Comparison of ENCODE assay signal across 8 cellular contexts in the genomic region with DNA sequence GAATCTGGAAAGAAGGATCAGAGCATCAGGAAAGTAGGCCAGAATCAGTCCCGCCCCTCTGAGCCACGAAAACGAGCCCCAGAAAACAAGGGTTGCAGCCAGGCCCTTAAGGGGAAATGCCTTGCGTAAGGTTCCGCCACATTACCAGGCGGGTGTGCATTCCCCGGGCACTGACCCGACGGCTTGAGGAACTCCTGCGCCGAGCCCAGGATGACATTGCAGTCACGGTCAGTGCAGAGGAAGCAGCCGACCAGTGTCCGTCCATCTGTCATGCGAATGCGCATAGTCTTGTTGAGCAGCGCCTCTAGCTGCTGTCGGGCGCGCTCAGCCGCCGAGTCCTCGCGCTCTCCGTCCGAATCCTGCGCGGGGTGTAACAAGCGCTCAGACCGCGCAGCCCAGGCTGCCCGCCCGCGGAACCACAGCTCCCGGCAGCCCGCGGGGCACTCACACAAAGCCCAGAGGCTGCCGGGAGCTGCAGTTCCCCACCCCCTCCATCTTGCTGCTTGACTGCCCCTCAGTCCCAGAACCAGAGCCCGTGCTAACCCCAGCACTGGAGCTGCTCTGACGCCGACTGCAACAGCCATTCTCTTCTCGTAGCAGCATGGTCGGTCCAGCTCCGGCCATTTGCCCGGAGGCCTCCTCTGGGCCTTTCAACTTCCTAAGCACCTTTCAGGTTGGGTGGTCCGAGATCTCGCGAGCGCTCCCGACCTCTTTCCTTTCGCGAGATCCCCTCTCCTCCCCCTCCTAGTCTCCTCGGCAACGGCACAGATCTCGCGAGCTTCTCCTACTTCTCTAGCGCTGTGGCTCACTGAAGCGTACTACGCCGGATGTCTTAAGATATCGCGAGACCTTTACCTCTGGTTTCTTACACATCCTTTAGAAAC. TPM values are rescaled to one million over a fixed set of nuclear protein-coding genes. Genes with fewer than 3 reads are reported as not detected.
A peak's percentile ranks its signal among the peaks of the same experiment; 100 is the strongest.
DNase-seq lines count a peak whose midpoint lies in the region; ATAC-seq, FAIRE-seq and TF ChIP-seq lines count a peak whose summit lies in the region.

A gene with protein sequence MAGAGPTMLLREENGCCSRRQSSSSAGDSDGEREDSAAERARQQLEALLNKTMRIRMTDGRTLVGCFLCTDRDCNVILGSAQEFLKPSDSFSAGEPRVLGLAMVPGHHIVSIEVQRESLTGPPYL (minus strand): TSS at position 720 of the 884 bp plus-strand sequence. CDS start 96 bp downstream, at position 624.

- DNase-seq in AG10803 (ENCODE audit: low read depth), result peak; percentile 100
- DNase-seq in NCI-H345 (lab: John Stamatoyannopoulos, UW), result peak; percentile 97
- DNase-seq in activated CD4-positive, CD25-positive, alpha-beta regulatory T cell (lab: John Stamatoyannopoulos, UW), result peak; percentile 77 to 88 (median 84)
- peak; percentile 100 for DNase-seq in cerebellar cortex (ENCODE audit: low spot score)
- peak; percentile 98 for DNase-seq in keratinocyte (ENCODE audit: low read depth, low spot score)
- DNase-seq in stimulated activated CD4-positive, alpha-beta T cell treated with anti-CD3 and anti-CD28 coated beads, Interleukin-15, amount 100 ng/mL, for 1 hour (ENCODE audit: low read depth in 1 of 2, low spot score in 1 of 2), result peak; percentile 81 to 87

- peaks cover 32% of the 10 kb centered on the region for H3K79me2 ChIP-seq in keratinocyte (ENCODE audit: control insufficient read depth, insufficient read depth, low read length)

- H3K9ac ChIP-seq in keratinocyte (ENCODE audit: control insufficient read depth, extremely low read depth, insufficient read depth, low read length), result peak within 1 kb of the TSS; percentile 79

- H3K9me3 ChIP-seq in keratinocyte (ENCODE audit: control insufficient read depth, low read depth, low read length), result no peaks in the 10 kb centered on the region

- H4K20me1 ChIP-seq in keratinocyte (ENCODE audit: control insufficient read depth, extremely low read depth, insufficient read depth, low read length), result peaks cover 8% of the 10 kb centered on the region

- dilution Hi-C loops in keratinocyte (cut with MboI; ENCODE audit: extremely low pct_ligation_motif_present, low sequenced_read_pairs), result no loop called here

- H3K27me3 ChIP-seq in keratinocyte (ENCODE audit: control insufficient read depth, extremely low read depth, insufficient read depth, low read length), result no peaks in the 10 kb centered on the region

- peaks cover 17 to 18% of the 10 kb centered on the region in 2 experiments for H3K36me3 ChIP-seq in keratinocyte (ENCODE audit: control insufficient read depth in 2 of 2, extremely low read depth in 1 of 2, insufficient read depth in 2 of 2, low read length in 2 of 2)

- peak within 1 kb of the TSS; percentile 97 for H3K4me2 ChIP-seq in keratinocyte (ENCODE audit: control insufficient read depth, extremely low read depth, insufficient read depth, low read depth, low read length)

- FAIRE-seq in keratinocyte (lab: Jason Lieb, UNC), result peak; percentile 91

- peak within 1 kb of the TSS; percentile 73 for H3K27ac ChIP-seq in keratinocyte (ENCODE audit: control insufficient read depth, insufficient read depth, low read length)

- peak within 1 kb of the TSS; percentile 93 for H2AFZ ChIP-seq in keratinocyte (ENCODE audit: control insufficient read depth, low read length)

- ATAC-seq in GM19023 (IDR thresholded peaks at IDR 0.05; ENCODE audit: unreplicated experiment), result peak; percentile 79
- ATAC-seq in HG03280 (IDR thresholded peaks at IDR 0.05; ENCODE audit: unreplicated experiment), result peak; percentile 73

- peak; percentile 43 for TF ChIP-seq CTCF in AG10803 (conservative IDR thresholded peaks at IDR 0.05; ENCODE audit: low read length)
- peak; percentile 34 to 70 (median 61) for TF ChIP-seq CTCF in keratinocyte (optimal IDR thresholded peaks at IDR 0.05 in 1 of 3, IDR thresholded peaks at IDR 0.05 in 1 of 3, conservative IDR thresholded peaks at IDR 0.05 in 1 of 3; ENCODE audit: extremely low read depth in 1 of 3, insufficient read depth in 2 of 3, low read length in 3 of 3)

- H3K9me1 ChIP-seq in keratinocyte (ENCODE audit: control insufficient read depth, extremely low read depth, insufficient read depth, low read length), result no peaks in the 10 kb centered on the region

- H3K4me1 ChIP-seq in keratinocyte (ENCODE audit: control insufficient read depth, extremely low read depth, insufficient read depth, low read length), result peaks cover 37% of the 10 kb centered on the region

- H3K4me3 ChIP-seq in AG10803 (ENCODE audit: low read length) (peak within 1 kb of the TSS; percentile 91), keratinocyte (ENCODE audit: control insufficient read depth in 2 of 3, extremely low read depth in 1 of 3, insufficient read depth in 2 of 3, low read depth in 1 of 3, low read length in 3 of 3) (peak within 1 kb of the TSS; percentile 57 to 98 (median 79))

RNA-seq across cellular contexts. Expression of the gene that starts here (rescaled TPM):
- 41.0 to 130 TPM (median 70.9 TPM) in 3 replicates for polyA plus RNA-seq in keratinocyte
- polyA plus RNA-seq in keratinocyte (2011; ENCODE audit: low read depth), result 31.0 TPM
- polyA plus RNA-seq in keratinocyte (2011; cell fraction: cytosol; rRNA removed), result 30.0 and 56.4 TPM in 2 replicates
- 21.9 and 22.5 TPM in 2 replicates for polyA plus RNA-seq in keratinocyte (2011; cell fraction: nucleus; rRNA removed)
- polyA plus RNA-seq in keratinocyte (2012; ENCODE audit: low replicate concordance), result 51.7 and 115 TPM in 2 replicates
- polyA minus RNA-seq in keratinocyte, result 11.5 to 53.1 TPM (median 28.6 TPM) in 3 replicates
- 221 TPM for polyA minus RNA-seq in keratinocyte (2011; cell fraction: cytosol; rRNA and poly(A)+ RNA removed)
- polyA minus RNA-seq in keratinocyte (2011; cell fraction: nucleus; rRNA and poly(A)+ RNA removed), result 8.3 and 23.7 TPM in 2 replicates

Comparison
In these comparisons a context has a peak if more than half of its experiments do, and no peak if none do; other contexts are left out.
1. Peak in every context shown above with its lines: DNase-seq, ATAC-seq, H3K4me3 ChIP-seq and H3K27ac ChIP-seq.